ENCODE assay signal across 1 cellular context in the genomic region with DNA sequence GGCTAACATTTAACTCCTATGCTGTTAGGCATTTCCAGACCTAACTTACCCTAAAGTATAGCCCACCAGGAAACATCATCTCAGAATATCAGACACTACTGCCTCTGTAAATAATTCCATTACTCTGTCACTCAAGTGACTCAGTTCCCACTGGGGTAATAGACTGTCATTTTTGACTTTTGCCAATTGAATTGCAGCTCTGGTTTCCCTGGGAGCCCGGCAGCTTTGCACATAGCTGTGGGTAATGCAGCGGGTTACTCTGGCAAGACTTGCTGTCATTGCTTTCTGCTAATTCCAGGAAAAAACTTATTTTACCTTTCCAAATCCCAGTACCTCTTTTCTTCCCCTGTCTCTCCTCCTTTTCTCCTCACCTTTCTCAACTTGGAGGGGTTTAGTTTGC.
TF ChIP-seq lines count a peak whose summit lies in the region.

No MANE protein-coding gene starts in this region.

TF ChIP-seq in K562, 482 proteins besides CTCF, POLR2A, EP300 and RAD21:
- TF ChIP-seq PURB (CRISPR knock-in tag; IDR thresholded peaks at IDR 0.05; ENCODE audit: low read depth) (no peak), C11orf30 (IDR thresholded peaks at IDR 0.05; ENCODE audit: low read depth) (0 out of 2 replicates have a peak, but pooled peaks have one; percentile 18), MTA1 (IDR thresholded peaks at IDR 0.05; ENCODE audit: borderline replicate concordance) (no peak), NCOA1 (IDR thresholded peaks at IDR 0.05; ENCODE audit: low read depth) (no peak), ELF1 (tag; IDR thresholded peaks at IDR 0.05) (no peak)
TF ChIP-seq in K562: peak in this region for 1.
